ENCODE assay signal across 8 cellular contexts in the genomic region with DNA sequence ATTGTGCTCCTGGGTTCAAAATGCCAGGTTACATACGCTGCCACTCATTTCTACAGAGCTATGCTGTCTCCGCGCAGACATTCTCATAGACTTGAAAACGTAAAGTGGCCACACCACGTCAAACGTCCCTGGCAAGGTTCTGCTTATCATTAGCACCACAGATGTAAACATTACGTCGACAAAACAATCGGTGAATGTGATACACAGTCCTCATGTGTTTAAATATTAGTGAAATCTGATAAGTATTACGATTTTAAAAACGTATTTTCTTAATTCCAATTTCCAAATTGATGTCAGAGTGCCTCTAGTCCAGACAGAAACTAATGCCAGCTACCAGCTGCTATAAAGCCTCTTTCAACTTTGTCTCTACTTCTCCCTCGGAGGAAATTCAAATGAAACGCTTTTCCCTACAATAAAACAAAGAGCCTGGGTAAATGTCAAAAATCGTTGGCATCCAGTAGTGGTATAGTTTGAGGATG. TPM values are rescaled to one million over a fixed set of nuclear protein-coding genes. Genes with fewer than 3 reads are reported as not detected.
A peak's percentile ranks its signal among the peaks of the same experiment; 100 is the strongest.
DNase-seq lines count a peak whose midpoint lies in the region; ATAC-seq, FAIRE-seq and TF ChIP-seq lines count a peak whose summit lies in the region.

No MANE protein-coding gene starts in this region.

- intact Hi-C loops in left colon (cut with DNase I, micrococcal nuclease), result no loop called here

- H3K27ac ChIP-seq in BLaER1 (peak overlapping the region; percentile 96), HUES48 (ENCODE audit: low read depth, low read length) (no peak overlapping the region)

- DNase-seq in SK-MEL-5 (ENCODE audit: low read depth, low spot score), result peak; percentile 50
- DNase-seq in bronchial epithelial cell (ENCODE audit: low read depth), result peak; percentile 67
- peak in 1 of 2 donors; percentile 46 for DNase-seq in left colon
- DNase-seq in stromal cell of bone marrow (ENCODE audit: low read depth), result peak; percentile 20
- no peak for DNase-seq in omental fat pad (ENCODE audit: low spot score)

- peak overlapping the region; percentile 98 for H3K4me3 ChIP-seq in BLaER1
- peak overlapping the region; percentile 94 for H3K4me3 ChIP-seq in HUES48 (ENCODE audit: low read depth, low read length)
- peak overlapping the region; percentile 91 for H3K4me3 ChIP-seq in bronchial epithelial cell (ENCODE audit: low read depth, low read length)

- H3K4me1 ChIP-seq in BLaER1 (peaks cover 46% of the 10 kb centered on the region), HUES48 (ENCODE audit: control insufficient read depth, insufficient read depth, low read length) (peaks cover 43% of the 10 kb centered on the region)

- H3K9ac ChIP-seq in BLaER1 (peak overlapping the region; percentile 97), HUES48 (ENCODE audit: low read depth, low read length) (0 out of 2 replicates have a peak overlapping the region, but pooled peaks have one; percentile 60)

- no peak for TF ChIP-seq CTCF in bronchial epithelial cell (IDR thresholded peaks at IDR 0.05; ENCODE audit: insufficient read depth, low read length, severe bottlenecking)
- no peak for TF ChIP-seq CTCF in omental fat pad (IDR thresholded peaks at IDR 0.05)

- ATAC-seq in GM18909 (IDR thresholded peaks at IDR 0.05; ENCODE audit: poor library complexity, unreplicated experiment) (peak; percentile 32), left colon (peak; percentile 25), omental fat pad (ENCODE audit: low FRiP score) (no peak)

- H3K9me3 ChIP-seq in BLaER1 (no peaks in the 10 kb centered on the region), HUES48 (ENCODE audit: control insufficient read depth, insufficient read depth, low read length) (no peaks in the 10 kb centered on the region)

- H4K20me1 ChIP-seq in BLaER1, result peaks cover 58% of the 10 kb centered on the region

- in situ Hi-C loops in SK-MEL-5 (cut with HindIII; ENCODE audit: low pct_unique_long_range_greater_than_20kb, low sequenced_read_pairs), result no loop called here

- no peaks in the 10 kb centered on the region for H3K27me3 ChIP-seq in BLaER1
- peaks cover 14% of the 10 kb centered on the region for H3K27me3 ChIP-seq in HUES48 (ENCODE audit: control insufficient read depth, insufficient read depth, low read length)
- H3K27me3 ChIP-seq in bronchial epithelial cell (ENCODE audit: control insufficient read depth, insufficient read depth, low read length), result no peaks in the 10 kb centered on the region

- no peaks in the 10 kb centered on the region; the same call in 1 of the 2 replicates for H3K36me3 ChIP-seq in BLaER1
- H3K36me3 ChIP-seq in HUES48 (ENCODE audit: control insufficient read depth, insufficient read depth, low read length), result no peaks in the 10 kb centered on the region
- H3K36me3 ChIP-seq in bronchial epithelial cell (ENCODE audit: control insufficient read depth, insufficient read depth, low read length), result no peaks in the 10 kb centered on the region

- H3K4me2 ChIP-seq in BLaER1, result peak overlapping the region; percentile 95

- no peak for FAIRE-seq in bronchial epithelial cell (lab: Jason Lieb, UNC)

RNA-seq across cellular contexts. Expression of gene STK17B, which starts 1.1 kb away (rescaled TPM):
- total RNA-seq in SK-MEL-5 (2014; rRNA removed; shearing (Covaris generic)), result 6.5 and 6.7 TPM in 2 replicates
- 3.1 and 3.7 TPM in 2 replicates for polyA plus RNA-seq in SK-MEL-5 (2015; cell fraction: cytosol; rRNA removed)
- polyA plus RNA-seq in SK-MEL-5 (2015; cell fraction: nucleus; rRNA removed), result 2.9 and 10.2 TPM in 2 replicates
- 44.2 and 51.6 TPM in 2 replicates for total RNA-seq in bronchial epithelial cell
- total RNA-seq in left colon, result 10 to 100 TPM; 43.1 to 59.9 TPM
- total RNA-seq in omental fat pad, result 10 to 100 TPM; 39.2 to 89.9 (median 60.7) TPM
